7 cellular contexts compared by ENCODE assay signal in genomic region chr11:90223248-90223585, GRCh38. TPM values are rescaled to one million over a fixed set of nuclear protein-coding genes. Genes with fewer than 3 reads are reported as not detected.
DNase-seq lines count a peak whose midpoint lies in the region; ATAC-seq and TF ChIP-seq lines count a peak whose summit lies in the region.

No MANE protein-coding gene starts in this region.

- DNase-seq in brain microvascular endothelial cell (no peak), lung (ENCODE audit: low spot score) (no peak), upper lobe of right lung (no peak)
- no peak for DNase-seq in effector CD4-positive, alpha-beta T cell

- H3K4me3 ChIP-seq in brain microvascular endothelial cell (ENCODE audit: low read depth, low read length) (peak overlapping the region; percentile 82), lung (peak overlapping the region; percentile 94), upper lobe of right lung (peak overlapping the region; percentile 84)

- H3K4me1 ChIP-seq in lung (ENCODE audit: control insufficient read depth in 2 of 2, insufficient read depth in 2 of 2, low read length in 2 of 2) (peaks cover 0 to 18% of the 10 kb centered on the region in 2 donors), upper lobe of right lung (peaks cover 23% of the 10 kb centered on the region)

- intact Hi-C loops in upper lobe of right lung (cut with DNase I), result no loop called here

- H3K9me3 ChIP-seq in lung (ENCODE audit: control insufficient read depth in 2 of 2, insufficient read depth in 1 of 2, low read length in 1 of 2), result peaks cover 0 to 2% of the 10 kb centered on the region in 2 donors
- H3K9me3 ChIP-seq in upper lobe of right lung, result no peaks in the 10 kb centered on the region

- H3K27me3 ChIP-seq in brain microvascular endothelial cell (replicated peaks) (no peaks in the 10 kb centered on the region), lung (ENCODE audit: control insufficient read depth, insufficient read depth) (no peaks in the 10 kb centered on the region), upper lobe of right lung (no peaks in the 10 kb centered on the region)

- 1 to 2% methylated on average over 12 of the region's 12 CpGs for WGBS in lung, 2 donors

- TF ChIP-seq CTCF in brain microvascular endothelial cell (IDR thresholded peaks at IDR 0.05; ENCODE audit: low read depth, low read length, missing control alignments) (no peak), lung (IDR thresholded peaks at IDR 0.05; ENCODE audit: control extremely low read depth, extremely low read depth) (no peak), upper lobe of right lung (IDR thresholded peaks at IDR 0.05) (no peak)

- H3K36me3 ChIP-seq in brain microvascular endothelial cell (replicated peaks) (no peaks in the 10 kb centered on the region), lung (ENCODE audit: control insufficient read depth in 2 of 2, insufficient read depth in 2 of 2, low read length in 2 of 2) (no peaks in the 10 kb centered on the region), upper lobe of right lung (no peaks in the 10 kb centered on the region)

- in situ Hi-C loops in brain microvascular endothelial cell (cut with HindIII; ENCODE audit: low pct_ligation_motif_present, low sequenced_read_pairs), result no loop called here

- ATAC-seq in GM19395 (IDR thresholded peaks at IDR 0.05; ENCODE audit: unreplicated experiment) (peak; percentile 56), HG03432 (IDR thresholded peaks at IDR 0.05; ENCODE audit: unreplicated experiment) (peak; percentile 54), lung (ENCODE audit: insufficient read depth, low FRiP score) (peak; percentile 34), upper lobe of right lung (peak; percentile 68), GM18519 (IDR thresholded peaks at IDR 0.05; ENCODE audit: low FRiP score, unreplicated experiment) (no peak)

- peak overlapping the region; percentile 79 for H3K27ac ChIP-seq in brain microvascular endothelial cell
- H3K27ac ChIP-seq in lung (ENCODE audit: low read depth in 1 of 2, low read length in 1 of 2), result peak overlapping the region; percentile 90 to 97
- peak overlapping the region; percentile 88 for H3K27ac ChIP-seq in upper lobe of right lung

RNA-seq across cellular contexts. Expression of gene CHORDC1, which starts 0.4 kb away (rescaled TPM):
- total RNA-seq in lung (10 to 100 TPM; 23.3 to 80.4 TPM), upper lobe of right lung (30.7 TPM)
- polyA plus RNA-seq in lung, result 10 to 100 TPM; 20.4 to 22.0 TPM
